Comparison of ENCODE assay signal across 1 cellular context in the genomic region with DNA sequence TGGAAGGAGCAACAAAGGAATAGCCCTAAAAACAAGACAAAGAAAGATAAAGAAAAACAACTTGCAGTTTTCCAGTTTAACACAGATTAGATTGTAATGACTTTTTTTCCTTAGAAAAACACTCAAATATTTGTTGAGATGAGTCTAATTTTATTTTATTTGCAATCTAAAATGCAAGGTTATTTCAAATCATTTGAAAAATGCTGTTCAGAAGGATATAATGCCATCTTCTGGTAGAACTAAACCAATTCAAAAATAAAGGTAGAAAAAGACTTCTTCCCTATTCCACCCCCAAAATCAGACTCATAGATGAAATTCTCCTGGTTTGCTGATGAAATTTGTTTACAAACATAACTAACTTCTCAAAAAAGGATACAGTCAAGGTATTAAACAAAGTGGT.
TF ChIP-seq lines count a peak whose summit lies in the region.

No MANE protein-coding gene starts in this region.

TF ChIP-seq in SK-N-SH treated with all-trans-retinoic acid at 6 μM for 48 hours, 23 proteins besides CTCF, POLR2A, EP300 and RAD21 (continued from another document):
- TF ChIP-seq SNAI2 (CRISPR knock-in tag; IDR thresholded peaks at IDR 0.05) (no peak), ZC3H10 (CRISPR knock-in tag; IDR thresholded peaks at IDR 0.05) (no peak), ARNTL (CRISPR knock-in tag; IDR thresholded peaks at IDR 0.05; ENCODE audit: borderline replicate concordance, low read depth) (no peak), TCF4 (CRISPR knock-in tag; IDR thresholded peaks at IDR 0.05; ENCODE audit: borderline replicate concordance) (no peak)
